In genomic region chr1:6384962-6385672, GRCh38 we compare ENCODE assay signal across 10 cellular contexts. TPM values are rescaled to one million over a fixed set of nuclear protein-coding genes. Genes with fewer than 3 reads are reported as not detected.
DNase-seq lines count a peak whose midpoint lies in the region; FAIRE-seq and TF ChIP-seq lines count a peak whose summit lies in the region.
"Had no signal": no experiment of that assay in that cellular context is flagged by ENCODE, and none has a peak within 500 bp of the region (broad histone marks: within the 10 kb centered on the region; RNA-seq: fewer than 3 reads in every experiment).

No MANE protein-coding gene starts in this region.

- intact Hi-C loops in ovary (cut with DNase I) (no loop called here), posterior vena cava (cut with DNase I) (no loop called here)

- H2AFZ ChIP-seq in keratinocyte (ENCODE audit: control insufficient read depth, low read length) = peak overlapping the region; percentile 22

- FAIRE-seq in keratinocyte (lab: Jason Lieb, UNC) = peak; percentile 44

- peak overlapping the region; percentile 93 for H3K27ac ChIP-seq in keratinocyte (ENCODE audit: control insufficient read depth, insufficient read depth, low read length)
- peak overlapping the region; percentile 52 for H3K27ac ChIP-seq in suprapubic skin
- no peak overlapping the region for H3K27ac ChIP-seq in ovary
- H3K27ac ChIP-seq: adrenal gland had no signal

- 62% methylated on average over 10 of the region's 16 CpGs for WGBS in suprapubic skin
- 71 to 82% (median 73%) methylated on average over 16 of the region's 16 CpGs for WGBS in ovary, 3 donors

- peaks cover 81% of the 10 kb centered on the region for H3K79me2 ChIP-seq in keratinocyte (ENCODE audit: control insufficient read depth, insufficient read depth, low read length)

- TF ChIP-seq CTCF in choroid plexus epithelial cell (conservative IDR thresholded peaks at IDR 0.05; ENCODE audit: low read depth, low read length) (no peak), keratinocyte (optimal IDR thresholded peaks at IDR 0.05 in 1 of 3, IDR thresholded peaks at IDR 0.05 in 1 of 3, conservative IDR thresholded peaks at IDR 0.05 in 1 of 3; ENCODE audit: extremely low read depth in 1 of 3, insufficient read depth in 2 of 3, low read length in 3 of 3) (peak in 1 of 3 experiments; percentile 28), suprapubic skin (IDR thresholded peaks at IDR 0.05) (no peak), ovary (IDR thresholded peaks at IDR 0.05) (no peak), GM13976 (IDR thresholded peaks at IDR 0.05; ENCODE audit: borderline replicate concordance, control extremely low read depth, extremely low read depth, insufficient read depth, missing control alignments) (no peak)

- H3K9ac ChIP-seq in keratinocyte (ENCODE audit: control insufficient read depth, extremely low read depth, insufficient read depth, low read length) = peak overlapping the region; percentile 95

- H3K9me3 ChIP-seq in keratinocyte (ENCODE audit: control insufficient read depth, low read depth, low read length) (no peaks in the 10 kb centered on the region), suprapubic skin (no peaks in the 10 kb centered on the region), ovary (no peaks in the 10 kb centered on the region)
- H3K9me3 ChIP-seq: adrenal gland had no signal

- H3K27me3 ChIP-seq in keratinocyte (ENCODE audit: control insufficient read depth, extremely low read depth, insufficient read depth, low read length) (no peaks in the 10 kb centered on the region), suprapubic skin (no peaks in the 10 kb centered on the region), ovary (no peaks in the 10 kb centered on the region)
- H3K27me3 ChIP-seq: adrenal gland had no signal

- H3K4me1 ChIP-seq in keratinocyte (ENCODE audit: control insufficient read depth, extremely low read depth, insufficient read depth, low read length) (peaks cover 24% of the 10 kb centered on the region), suprapubic skin (peaks cover 18% of the 10 kb centered on the region), ovary (ENCODE audit: insufficient read depth) (no peaks in the 10 kb centered on the region)
- H3K4me1 ChIP-seq: adrenal gland had no signal

- H3K36me3 ChIP-seq in keratinocyte (ENCODE audit: control insufficient read depth in 2 of 2, extremely low read depth in 1 of 2, insufficient read depth in 2 of 2, low read length in 2 of 2) (no peaks in the 10 kb centered on the region), suprapubic skin (no peaks in the 10 kb centered on the region), ovary (no peaks in the 10 kb centered on the region)
- H3K36me3 ChIP-seq: adrenal gland had no signal

- in situ Hi-C loops in GM13976 (cut with MboI; ENCODE audit: low sequenced_read_pairs, unreplicated experiment) = no loop called here

- TF ChIP-seq POLR2A in suprapubic skin (IDR thresholded peaks at IDR 0.05) (no peak), ovary (IDR thresholded peaks at IDR 0.05) (no peak)

- H3K9me1 ChIP-seq in keratinocyte (ENCODE audit: control insufficient read depth, extremely low read depth, insufficient read depth, low read length) = no peaks in the 10 kb centered on the region

- dilution Hi-C loops in keratinocyte (cut with MboI; ENCODE audit: extremely low pct_ligation_motif_present, low sequenced_read_pairs) = no loop called here

- H4K20me1 ChIP-seq in keratinocyte (ENCODE audit: control insufficient read depth, extremely low read depth, insufficient read depth, low read length) = no peaks in the 10 kb centered on the region

- peak; percentile 56 for DNase-seq in NCI-H1105 treated with DMSO at 0.1 percent for 48 hours (lab: John Stamatoyannopoulos, UW)
- DNase-seq in choroid plexus epithelial cell (ENCODE audit: low read depth) = no peak
- DNase-seq in keratinocyte (ENCODE audit: low read depth, low spot score) = no peak
- DNase-seq in suprapubic skin (ENCODE audit: low spot score in 2 of 2) = no peak
- DNase-seq in ovary = no peak
- DNase-seq in GM13976 (ENCODE audit: low spot score) = no peak
- no peak for DNase-seq in posterior vena cava (ENCODE audit: low spot score)
- no peak for DNase-seq in SK-N-DZ (ENCODE audit: low spot score)
- DNase-seq: stimulated activated naive CD8-positive, alpha-beta T cell treated with anti-CD3 and anti-CD28 coated beads, Interleukin-15, amount 100 ng/mL, for 72 hours had no signal

- H3K4me2 ChIP-seq in keratinocyte (ENCODE audit: control insufficient read depth, extremely low read depth, insufficient read depth, low read depth, low read length) = peak overlapping the region; percentile 97

- TF ChIP-seq EP300 in suprapubic skin (IDR thresholded peaks at IDR 0.05) = no peak
- no peak for TF ChIP-seq EP300 in ovary (IDR thresholded peaks at IDR 0.05)

- peak overlapping the region; percentile 43 for H3K4me3 ChIP-seq in choroid plexus epithelial cell (ENCODE audit: low read depth, low read length)
- peak overlapping the region; percentile 57 to 95 (median 92) for H3K4me3 ChIP-seq in keratinocyte (ENCODE audit: control insufficient read depth in 2 of 3, extremely low read depth in 1 of 3, insufficient read depth in 2 of 3, low read depth in 1 of 3, low read length in 3 of 3)
- H3K4me3 ChIP-seq in suprapubic skin = no peak overlapping the region
- no peak overlapping the region for H3K4me3 ChIP-seq in ovary
- H3K4me3 ChIP-seq: adrenal gland had no signal

RNA-seq across cellular contexts. Expression of gene ACOT7, which starts 8.4 kb away (rescaled TPM):
- polyA plus RNA-seq in keratinocyte = 195 to 349 TPM (median 226 TPM) in 3 replicates
- polyA plus RNA-seq in keratinocyte (2011; ENCODE audit: low read depth) = 45.1 TPM
- polyA plus RNA-seq in keratinocyte (2011; cell fraction: cytosol; rRNA removed) = 181 and 317 TPM in 2 replicates
- polyA plus RNA-seq in keratinocyte (2011; cell fraction: nucleus; rRNA removed) = 182 and 242 TPM in 2 replicates
- 89.4 and 275 TPM in 2 replicates for polyA plus RNA-seq in keratinocyte (2012; ENCODE audit: low replicate concordance)
- polyA minus RNA-seq in keratinocyte = 126 to 203 TPM (median 149 TPM) in 3 replicates
- polyA minus RNA-seq in keratinocyte (2011; cell fraction: cytosol; rRNA and poly(A)+ RNA removed) = 156 TPM
- polyA minus RNA-seq in keratinocyte (2011; cell fraction: nucleus; rRNA and poly(A)+ RNA removed) = 79.8 and 80.3 TPM in 2 replicates
- 10 to 100 TPM in 3 of 4 donors, 1 to 10 TPM in 1; 8.4 to 40.5 (median 26.7) TPM for total RNA-seq in suprapubic skin
- 10 to 100 TPM in 4 of 7 donors, 1 to 10 TPM in 3; 8.2 to 16.3 (median 11.3) TPM for total RNA-seq in ovary
- 10 to 100 TPM in 1 of 2 donors, 1 to 10 TPM in 1; 6.4 to 20.7 TPM for polyA plus RNA-seq in ovary
- total RNA-seq in posterior vena cava = 10 to 100 TPM; 17.6 to 26.5 TPM
- 59.5 and 63.2 TPM in 2 replicates for polyA plus RNA-seq in SK-N-DZ (2014; cell fraction: cytosol; rRNA removed)
- 28.3 and 44.8 TPM in 2 replicates for polyA plus RNA-seq in SK-N-DZ (2014; cell fraction: nucleus; rRNA removed)

RNA-seq across cellular contexts. Expression of gene HES2, which starts 34.6 kb away (rescaled TPM):
- polyA plus RNA-seq in keratinocyte = 30.1 to 51.6 TPM (median 33.9 TPM) in 3 replicates
- 20.4 TPM for polyA plus RNA-seq in keratinocyte (2011; ENCODE audit: low read depth)
- polyA plus RNA-seq in keratinocyte (2011; cell fraction: cytosol; rRNA removed) = 32.5 and 63.3 TPM in 2 replicates
- polyA plus RNA-seq in keratinocyte (2011; cell fraction: nucleus; rRNA removed) = 70.8 and 105 TPM in 2 replicates
- 52.0 and 70.3 TPM in 2 replicates for polyA plus RNA-seq in keratinocyte (2012; ENCODE audit: low replicate concordance)
- 26.9 to 42.5 TPM (median 37.1 TPM) in 3 replicates for polyA minus RNA-seq in keratinocyte
- 90.9 TPM for polyA minus RNA-seq in keratinocyte (2011; cell fraction: cytosol; rRNA and poly(A)+ RNA removed)
- 79.5 and 80.0 TPM in 2 replicates for polyA minus RNA-seq in keratinocyte (2011; cell fraction: nucleus; rRNA and poly(A)+ RNA removed)
- total RNA-seq in suprapubic skin = 10 to 100 TPM; 18.2 to 36.4 (median 24.9) TPM
- total RNA-seq in ovary = 1 to 10 TPM in 1 of 7 donors, under 1 TPM in 5, not detected in 1; 0.08 to 9.2 (median 0.43) TPM
- not detected for polyA plus RNA-seq in ovary
- under 1 TPM in 1 of 2 donors, not detected in 1; 0.14 TPM for total RNA-seq in posterior vena cava
- polyA plus RNA-seq in SK-N-DZ (2014; cell fraction: cytosol; rRNA removed) = 0.48 TPM in 1 of 2 replicates, not detected in the other
- polyA plus RNA-seq in SK-N-DZ (2014; cell fraction: nucleus; rRNA removed) = 0.13 and 1.3 TPM in 2 replicates

RNA-seq across cellular contexts. Expression of gene ESPN, which starts 39.5 kb away (rescaled TPM):
- polyA plus RNA-seq in keratinocyte (0.47 to 3.6 TPM (median 1.2 TPM) in 3 replicates), ovary (under 1 TPM in 1 of 2 donors, not detected in 1; 0.11 TPM)
- 4.3 TPM for polyA plus RNA-seq in keratinocyte (2011; ENCODE audit: low read depth)
- 1.0 and 4.6 TPM in 2 replicates for polyA plus RNA-seq in keratinocyte (2011; cell fraction: cytosol; rRNA removed)
- 7.3 and 11.3 TPM in 2 replicates for polyA plus RNA-seq in keratinocyte (2011; cell fraction: nucleus; rRNA removed)
- polyA plus RNA-seq in keratinocyte (2012; ENCODE audit: low replicate concordance) = 2.4 and 17.9 TPM in 2 replicates
- polyA minus RNA-seq in keratinocyte = 0.48 to 4.3 TPM (median 2.2 TPM) in 3 replicates
- 13.4 TPM for polyA minus RNA-seq in keratinocyte (2011; cell fraction: cytosol; rRNA and poly(A)+ RNA removed)
- polyA minus RNA-seq in keratinocyte (2011; cell fraction: nucleus; rRNA and poly(A)+ RNA removed) = 3.1 and 3.3 TPM in 2 replicates
- total RNA-seq in suprapubic skin (10 to 100 TPM; 37.6 to 54.4 (median 48.8) TPM), ovary (10 to 100 TPM in 1 of 7 donors, 1 to 10 TPM in 4, under 1 TPM in 2; 0.51 to 46.2 (median 1.9) TPM), posterior vena cava (not detected)
- 0.20 TPM in 1 of 2 replicates, not detected in the other for polyA plus RNA-seq in SK-N-DZ (2014; cell fraction: cytosol; rRNA removed)
- 0.15 TPM in 1 of 2 replicates, not detected in the other for polyA plus RNA-seq in SK-N-DZ (2014; cell fraction: nucleus; rRNA removed)

Comparison
In these comparisons a context has a peak if more than half of its experiments do, and no peak if none do; other contexts are left out.
1. H3K4me3 ChIP-seq: peak in choroid plexus epithelial cell (single experiment) and keratinocyte (3 of 3); none in suprapubic skin (single experiment) and ovary (single experiment).
2. H3K27ac ChIP-seq: peak in keratinocyte (single experiment) and suprapubic skin (single experiment); none in ovary (0 of 2).